Comparison of ENCODE assay signal across 8 cellular contexts in genomic region chr10:48604408-48605263, GRCh38. TPM values are rescaled to one million over a fixed set of nuclear protein-coding genes. Genes with fewer than 3 reads are reported as not detected.
DNase-seq lines count a peak whose midpoint lies in the region; ATAC-seq and TF ChIP-seq lines count a peak whose summit lies in the region.

TSS of gene ARHGAP22 (minus strand) at chr10:48605073. CDS start at chr10:48604796, 277 bp downstream.

- peak within 1 kb of the TSS; percentile 10; the same call in 1 of the 2 replicates for H3K9ac ChIP-seq in OCI-LY3 (ENCODE audit: low read length)

- H3K4me3 ChIP-seq in OCI-LY3 (ENCODE audit: low read length) (peak within 1 kb of the TSS; percentile 76), tibial nerve (peak within 1 kb of the TSS; percentile 19 to 52 (median 32))

- H3K4me2 ChIP-seq in OCI-LY3 (ENCODE audit: low read length): peak within 1 kb of the TSS; percentile 83

- H3K4me1 ChIP-seq in OCI-LY3 (ENCODE audit: low read length) (no peaks in the 10 kb centered on the region), tibial nerve (peaks cover 0 to 16% (median 8%) of the 10 kb centered on the region in 4 donors)

- H3K27ac ChIP-seq in OCI-LY3 (ENCODE audit: low read length): no peak within 1 kb of the TSS
- peak within 1 kb of the TSS in 1 of 4 donors; percentile 63 for H3K27ac ChIP-seq in tibial nerve

- H3K36me3 ChIP-seq in OCI-LY3 (replicated peaks; ENCODE audit: low read depth, low read length) (no peaks in the 10 kb centered on the region), tibial nerve (no peaks in the 10 kb centered on the region)

- TF ChIP-seq POLR2A in tibial nerve (IDR thresholded peaks at IDR 0.05): no peak

- no peak for ATAC-seq in GM21717 (IDR thresholded peaks at IDR 0.05; ENCODE audit: unreplicated experiment)

- peak within 1 kb of the TSS; percentile 46; the same call in 1 of the 2 replicates for H2AFZ ChIP-seq in OCI-LY3 (ENCODE audit: low read depth, low read length)

- H3K27me3 ChIP-seq in OCI-LY3 (ENCODE audit: low read depth, low read length): peaks cover 21% of the 10 kb centered on the region
- peaks cover 0 to 2% of the 10 kb centered on the region in 2 donors for H3K27me3 ChIP-seq in tibial nerve

- WGBS in tibial nerve, 2 donors: 14 to 18% methylated on average over 24 to 49 of the region's 56 CpGs

- TF ChIP-seq CTCF in OCI-LY3 (IDR thresholded peaks at IDR 0.05; ENCODE audit: low read depth, low read length): no peak
- no peak for TF ChIP-seq CTCF in tibial nerve (IDR thresholded peaks at IDR 0.05)

- no peak for TF ChIP-seq EP300 in tibial nerve (IDR thresholded peaks at IDR 0.05)

- no peaks in the 10 kb centered on the region for H3K79me2 ChIP-seq in OCI-LY3 (ENCODE audit: low read length)

- peak; percentile 52 for DNase-seq in activated CD8-positive, alpha-beta memory T cell treated with anti-CD3 and anti-CD28 coated beads for 24 hours
- DNase-seq in activated CD8-positive, alpha-beta memory T cell treated with anti-CD3 and anti-CD28 coated beads, Interleukin-2, amount 50 U/mL, for 4 hours: no peak
- DNase-seq in epidermal melanocyte (ENCODE audit: insufficient read length, low spot score) (peak; percentile 46), mesenteric fat pad (ENCODE audit: low spot score) (peak; percentile 89), tibial nerve (ENCODE audit: low spot score in 2 of 2) (peak; percentile 32 to 40)
- DNase-seq in activated CD4-positive, CD25-positive, alpha-beta regulatory T cell treated with anti-CD3 and anti-CD28 coated beads, Interleukin-2, amount 50 U/mL, for 72 hours: no peak

- no peaks in the 10 kb centered on the region for H4K20me1 ChIP-seq in OCI-LY3 (ENCODE audit: insufficient read depth, low read length)

- H3K9me3 ChIP-seq in OCI-LY3 (ENCODE audit: insufficient read depth, low read length) (no peaks in the 10 kb centered on the region), tibial nerve (no peaks in the 10 kb centered on the region)

RNA-seq across cellular contexts. Expression of gene ARHGAP22, which starts in this region (rescaled TPM):
- 8.8 TPM for total RNA-seq in mesenteric fat pad
- 10 to 100 TPM in 3 of 4 donors, 1 to 10 TPM in 1; 7.7 to 16.5 (median 14.3) TPM for total RNA-seq in tibial nerve

Comparison
In these comparisons a context has a peak if more than half of its experiments do, and no peak if none do; other contexts are left out.
1. DNase-seq: peak in activated CD8-positive, alpha-beta memory T cell treated with anti-CD3 and anti-CD28 coated beads for 24 hours (single experiment), epidermal melanocyte (single experiment), mesenteric fat pad (single experiment) and tibial nerve (2 of 2); none in activated CD8-positive, alpha-beta memory T cell treated with anti-CD3 and anti-CD28 coated beads, Interleukin-2, amount 50 U/mL, for 4 hours (single experiment) and activated CD4-positive, CD25-positive, alpha-beta regulatory T cell treated with anti-CD3 and anti-CD28 coated beads, Interleukin-2, amount 50 U/mL, for 72 hours (single experiment).